21 cellular contexts compared by ENCODE assay signal in genomic region chr5:158166424-158166823, GRCh38.
DNase-seq lines count a peak whose midpoint lies in the region; ATAC-seq and TF ChIP-seq lines count a peak whose summit lies in the region.
"Had no signal": no experiment of that assay in that cellular context is flagged by ENCODE, and none has a peak within 500 bp of the region (broad histone marks: within the 10 kb centered on the region; RNA-seq: fewer than 3 reads in every experiment).

No MANE protein-coding gene starts in this region.

- H2BK15ac ChIP-seq in H9 (ENCODE audit: low read depth, low read length), result no peak overlapping the region

- H3K4me3 Mint-ChIP-seq in WTC11 (no peak overlapping the region), neural crest cell (no peak overlapping the region), H9 (no peak overlapping the region)
- H3K4me3 Mint-ChIP-seq: CD8-positive, alpha-beta memory T cell; IgD-negative memory B cell had no signal

- H3K56ac ChIP-seq in H9 (ENCODE audit: insufficient read length, low read depth, low read length), result no peak overlapping the region

- H2BK5ac ChIP-seq in H9 (ENCODE audit: insufficient read length, low read length), result no peak overlapping the region

- no peak overlapping the region for H3K4me3 ChIP-seq in GM23248
- H3K4me3 ChIP-seq: SK-N-MC had no signal

- H2AFZ ChIP-seq in H9 (ENCODE audit: low read length) (no peak overlapping the region), GM23248 (no peak overlapping the region)

- ATAC-seq in WTC11, result no peak
- ATAC-seq: HCT116 had no signal

- H4K5ac ChIP-seq in H9 (ENCODE audit: insufficient read length, low read depth, low read length), result no peak overlapping the region

- H3K4me1 ChIP-seq in H9 (ENCODE audit: insufficient read depth, low read length) (no peaks in the 10 kb centered on the region), GM23248 (ENCODE audit: insufficient read depth) (no peaks in the 10 kb centered on the region)

- no peaks in the 10 kb centered on the region for H3K27me3 ChIP-seq in H9 (ENCODE audit: insufficient read depth, low read length)
- H3K27me3 ChIP-seq in GM23248 (replicated peaks; ENCODE audit: insufficient read depth), result no peaks in the 10 kb centered on the region

- H3K23ac ChIP-seq in H9 (ENCODE audit: insufficient read length, low read depth, low read length), result no peak overlapping the region

- H3K9ac ChIP-seq in H9 (ENCODE audit: extremely low read depth, insufficient read length, low read length), result no peak overlapping the region
- H3K9ac ChIP-seq in GM23248, result no peak overlapping the region

- no peak overlapping the region; the same call in 1 of the 2 replicates for H3K14ac ChIP-seq in H9 (ENCODE audit: insufficient read depth, low read length)

- H3K27ac ChIP-seq in H9 (ENCODE audit: insufficient read length, low read depth, low read length) (no peak overlapping the region), GM23248 (no peak overlapping the region)
- H3K27ac ChIP-seq: SK-N-MC had no signal

- no CpG with 5 or more reads among the region's 5 CpGs for WGBS in H9 (ENCODE audit: extremely low coverage, insufficient read length, low lambda C conversion rate)
- 94 to 97% methylated on average over 5 of the region's 5 CpGs for WGBS in GM23248 (ENCODE audit: low coverage in 1 of 2, low lambda C conversion rate in 2 of 2, missing lambda C conversion rate in 2 of 2), 2 experiments

- H3K4me1 Mint-ChIP-seq in WTC11 (0 out of 2 replicates have a peak, but pooled peaks cover 9% of the 10 kb centered on the region), neural crest cell (peaks cover 11% of the 10 kb centered on the region), H9 (peaks cover 5 to 6% of the 10 kb centered on the region in 2 experiments; a peak in 3 of 4 replicates)
- H3K4me1 Mint-ChIP-seq: CD8-positive, alpha-beta memory T cell had no signal

- H3K27ac Mint-ChIP-seq in WTC11 (peak overlapping the region; percentile 68; the same call in 1 of the 2 replicates), neural crest cell (ENCODE audit: unreplicated experiment) (peak overlapping the region; percentile 80), H9 (no peak overlapping the region)
- H3K27ac Mint-ChIP-seq: CD8-positive, alpha-beta memory T cell; IgD-negative memory B cell had no signal

- no peak overlapping the region for H3K4ac ChIP-seq in H9 (ENCODE audit: low read depth, low read length)

- no peak overlapping the region for H3T11ph ChIP-seq in H9 (ENCODE audit: low read length)

- in situ Hi-C loops in GM23248 (cut with MboI), result no loop called here

- CTCF ChIA-PET in WTC11 (lab: Charles Lee), result interaction anchor here (1.2 kb wide), 1 partner anchor 61 kb away, joined by 3 read pairs; no protein-coding TSS in a partner anchor

- H4K20me1 ChIP-seq in H9 (ENCODE audit: control insufficient read depth, insufficient read depth, insufficient read length) (no peaks in the 10 kb centered on the region), GM23248 (ENCODE audit: insufficient read depth) (no peaks in the 10 kb centered on the region)

- no peak overlapping the region for H3K4me2 ChIP-seq in H9 (ENCODE audit: insufficient read depth, insufficient read length, low read length)
- no peak overlapping the region for H3K4me2 ChIP-seq in GM23248 (ENCODE audit: unreplicated experiment)

- H3K27me3 Mint-ChIP-seq in WTC11 (ENCODE audit: low read depth), result no peaks in the 10 kb centered on the region
- H3K27me3 Mint-ChIP-seq in neural crest cell (ENCODE audit: low read depth), result no peaks in the 10 kb centered on the region
- no peaks in the 10 kb centered on the region; the same call in none of the 2 replicates for H3K27me3 Mint-ChIP-seq in H9 (ENCODE audit: low read depth)

- H3K79me1 ChIP-seq in H9 (ENCODE audit: insufficient read depth, low read depth, low read length, poor library complexity, severe bottlenecking), result no peaks in the 10 kb centered on the region

- no peaks in the 10 kb centered on the region for H3K36me3 Mint-ChIP-seq in WTC11
- no peaks in the 10 kb centered on the region for H3K36me3 Mint-ChIP-seq in neural crest cell (ENCODE audit: low read depth)
- H3K36me3 Mint-ChIP-seq in H9 (ENCODE audit: insufficient read depth in 1 of 3, low read depth in 3 of 3), result no peaks in the 10 kb centered on the region

- H2BK20ac ChIP-seq in H9 (ENCODE audit: low read depth, low read length, poor library complexity, severe bottlenecking), result no peak overlapping the region

- no peak overlapping the region for H3K18ac ChIP-seq in H9 (ENCODE audit: insufficient read length, low read depth, low read length)

- no peak overlapping the region for H4K8ac ChIP-seq in H9 (replicated peaks; ENCODE audit: insufficient read length, low read depth, low read length)

- no peak overlapping the region for H2BK12ac ChIP-seq in H9 (ENCODE audit: insufficient read length, low read depth, low read length)

- H3K23me2 ChIP-seq in H9 (ENCODE audit: insufficient read length, low read depth, low read length, poor library complexity, severe bottlenecking), result no peaks in the 10 kb centered on the region

- POLR2A ChIA-PET in WTC11 (lab: Charles Lee), result no interaction called here

- no peaks in the 10 kb centered on the region for H3K79me2 ChIP-seq in H9 (ENCODE audit: insufficient read depth, low read length)
- H3K79me2 ChIP-seq in GM23248 (ENCODE audit: insufficient read depth), result no peaks in the 10 kb centered on the region

- H3K9me3 Mint-ChIP-seq in WTC11 (no peaks in the 10 kb centered on the region), neural crest cell (no peaks in the 10 kb centered on the region), H9 (no peaks in the 10 kb centered on the region)
- H3K9me3 Mint-ChIP-seq: CD8-positive, alpha-beta memory T cell; IgD-negative memory B cell had no signal

- no peak overlapping the region for H2BK120ac ChIP-seq in H9 (ENCODE audit: low read depth, low read length, poor library complexity, severe bottlenecking)

- H3K9me3 ChIP-seq in H9 (ENCODE audit: control insufficient read depth, low read depth, low read length), result no peaks in the 10 kb centered on the region
- H3K9me3 ChIP-seq in GM23248 (ENCODE audit: low read depth), result no peaks in the 10 kb centered on the region

- no peak overlapping the region for H4K91ac ChIP-seq in H9 (ENCODE audit: insufficient read length, low read depth, low read length)

- H3K9me2 ChIP-seq in GM23248 (ENCODE audit: insufficient read depth), result no peaks in the 10 kb centered on the region

- no peaks in the 10 kb centered on the region for H3F3A ChIP-seq in GM23248 (ENCODE audit: insufficient read depth)

- TF ChIP-seq CTCF in WTC11 (IDR thresholded peaks at IDR 0.05) (no peak), neural crest cell (conservative IDR thresholded peaks at IDR 0.05) (no peak), H9 (conservative IDR thresholded peaks at IDR 0.05) (no peak)

- H2AK5ac ChIP-seq in H9 (ENCODE audit: insufficient read length, low read length), result no peak overlapping the region

- peak; percentile 51 for DNase-seq in ELF-1 (ENCODE audit: low read depth, low spot score)
- DNase-seq in WTC11 (ENCODE audit: low spot score), result no peak
- DNase-seq in iPS-NIHi7 (ENCODE audit: extremely low spot score), result peak; percentile 27
- DNase-seq in neural crest cell (ENCODE audit: low read depth, low spot score), result no peak
- DNase-seq in NOMO-1 treated with DMSO at 0.1 percent for 48 hours (lab: John Stamatoyannopoulos, UW; ENCODE audit: unreplicated experiment), result no peak
- no peak for DNase-seq in H9
- DNase-seq in GM23248, result no peak
- DNase-seq in stimulated activated CD4-positive, alpha-beta T cell treated with anti-CD3 and anti-CD28 coated beads, Interleukin-4, amount 100 ng/mL, for 1 hour, result no peak
- DNase-seq: C1 segment of cervical spinal cord; CD8-positive, alpha-beta memory T cell; GF-D8; Kasumi-1; NCI-H1694; NCI-H2081 treated with DMSO at 0.1 percent for 48 hours; NCI-H2171 treated with DMSO at 0.1 percent for 48 hours; NCI-H524 treated with DMSO at 0.1 percent for 48 hours; NCI-H82; OCI-M1 had no signal

- no peaks in the 10 kb centered on the region for H3K36me3 ChIP-seq in GM23248 (ENCODE audit: low read depth)

TF ChIP-seq in WTC11, 78 proteins besides CTCF, POLR2A, EP300 and RAD21 (continues in another document):
- TF ChIP-seq IRF2 (CRISPR knock-in tag; IDR thresholded peaks at IDR 0.05; ENCODE audit: borderline replicate concordance, low read depth) (no peak), ZNF232 (CRISPR knock-in tag; IDR thresholded peaks at IDR 0.05) (no peak), ZNF263 (CRISPR knock-in tag; IDR thresholded peaks at IDR 0.05; ENCODE audit: low read depth) (no peak), SMAD3 (CRISPR knock-in tag; IDR thresholded peaks at IDR 0.05; ENCODE audit: borderline replicate concordance) (no peak), ELF4 (CRISPR knock-in tag; IDR thresholded peaks at IDR 0.05; ENCODE audit: low read depth) (no peak), PRRX2 (CRISPR knock-in tag; IDR thresholded peaks at IDR 0.05) (no peak), AFF4 (CRISPR knock-in tag; IDR thresholded peaks at IDR 0.05; ENCODE audit: borderline replicate concordance) (no peak)
- TF ChIP-seq, protein P1, sequence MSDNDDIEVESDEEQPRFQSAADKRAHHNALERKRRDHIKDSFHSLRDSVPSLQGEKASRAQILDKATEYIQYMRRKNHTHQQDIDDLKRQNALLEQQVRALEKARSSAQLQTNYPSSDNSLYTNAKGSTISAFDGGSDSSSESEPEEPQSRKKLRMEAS (CRISPR knock-in tag; IDR thresholded peaks at IDR 0.05), result no peak

Comparison
In these comparisons a context has a peak if more than half of its experiments do, and no peak if none do; other contexts are left out.
1. DNase-seq: peak in ELF-1 (single experiment) and iPS-NIHi7 (single experiment); none in WTC11 (single experiment), neural crest cell (single experiment), NOMO-1 treated with DMSO at 0.1 percent for 48 hours (single experiment), H9 (single experiment), GM23248 (single experiment) and stimulated activated CD4-positive, alpha-beta T cell treated with anti-CD3 and anti-CD28 coated beads, Interleukin-4, amount 100 ng/mL, for 1 hour (single experiment).
2. H3K27ac Mint-ChIP-seq: peak in WTC11 (single experiment) and neural crest cell (single experiment); none in H9 (0 of 3).